ENCODE assay signal across 8 cellular contexts in genomic region chr6:73519943-73520687, GRCh38. TPM values are rescaled to one million over a fixed set of nuclear protein-coding genes. Genes with fewer than 3 reads are reported as not detected.
A peak's percentile ranks its signal among the peaks of the same experiment; 100 is the strongest.
DNase-seq lines count a peak whose midpoint lies in the region; TF ChIP-seq lines count a peak whose summit lies in the region.

No MANE protein-coding gene starts in this region.

- H4K20me1 ChIP-seq in OCI-LY1 (ENCODE audit: insufficient read depth, low read length) = no peaks in the 10 kb centered on the region

- H3K79me2 ChIP-seq in OCI-LY1 (ENCODE audit: insufficient read depth, low read length) = peaks cover 5% of the 10 kb centered on the region; the same call in 1 of the 2 replicates

- H3K27me3 ChIP-seq in HAP-1 (ENCODE audit: low read depth) = no peaks in the 10 kb centered on the region
- H3K27me3 ChIP-seq in OCI-LY1 (ENCODE audit: insufficient read depth, low read length) = no peaks in the 10 kb centered on the region
- no peaks in the 10 kb centered on the region for H3K27me3 ChIP-seq in mucosa of rectum (ENCODE audit: control insufficient read depth in 2 of 2, insufficient read depth in 2 of 2, low read length in 2 of 2)

- H3K4me1 ChIP-seq in HAP-1 (peaks cover 29% of the 10 kb centered on the region), OCI-LY1 (ENCODE audit: insufficient read depth, low read length, severe bottlenecking) (peaks cover 51% of the 10 kb centered on the region), mucosa of rectum (ENCODE audit: control insufficient read depth in 2 of 2, insufficient read depth in 2 of 2, low read length in 2 of 2) (peaks cover 27 to 31% of the 10 kb centered on the region in 2 donors)

- H3K4me3 ChIP-seq in HAP-1 (peak overlapping the region; percentile 99), OCI-LY1 (ENCODE audit: low read depth, low read length, poor library complexity, severe bottlenecking) (peak overlapping the region; percentile 77), epithelial cell of proximal tubule (ENCODE audit: low read depth, low read length) (peak overlapping the region; percentile 69), mucosa of rectum (ENCODE audit: low read length in 2 of 2) (peak overlapping the region; percentile 78 to 97)

- H3K4me2 ChIP-seq in OCI-LY1 (ENCODE audit: low read length) = peak overlapping the region; percentile 67

- peaks cover 20% of the 10 kb centered on the region for H3F3A ChIP-seq in OCI-LY1 (ENCODE audit: insufficient read depth, low read length)

- in situ Hi-C loops in HAP-1 (cut with MboI; ENCODE audit: low sequenced_read_pairs) = loop anchor here (10.0 kb wide), 1 partner anchor 65 kb away; no protein-coding TSS in a partner anchor

- peak overlapping the region; percentile 94 for H3K27ac ChIP-seq in OCI-LY1 (ENCODE audit: low read depth, low read length, poor library complexity, severe bottlenecking)
- H3K27ac ChIP-seq in mucosa of rectum (ENCODE audit: low read depth in 2 of 2, low read length in 2 of 2) = peak overlapping the region; percentile 98 to 100

- H2AFZ ChIP-seq in OCI-LY1 (ENCODE audit: low read length) = no peak overlapping the region

- H3K9me2 ChIP-seq in OCI-LY1 (ENCODE audit: low read depth, low read length) = no peaks in the 10 kb centered on the region

- H3K9me3 ChIP-seq in HAP-1 (no peaks in the 10 kb centered on the region), OCI-LY1 (ENCODE audit: low read length) (no peaks in the 10 kb centered on the region), mucosa of rectum (ENCODE audit: control insufficient read depth in 2 of 2, low read length in 2 of 2) (no peaks in the 10 kb centered on the region)

- no peak for TF ChIP-seq CTCF in OCI-LY1 (IDR thresholded peaks at IDR 0.05; ENCODE audit: low read length)
- no peak for TF ChIP-seq CTCF in epithelial cell of proximal tubule (conservative IDR thresholded peaks at IDR 0.05; ENCODE audit: low read depth, low read length)

- H3K36me3 ChIP-seq in HAP-1 (replicated peaks) (peaks cover 58% of the 10 kb centered on the region), OCI-LY1 (ENCODE audit: insufficient read depth, low read length) (peaks cover 55% of the 10 kb centered on the region), mucosa of rectum (ENCODE audit: control insufficient read depth in 2 of 2, insufficient read depth in 2 of 2, low read length in 2 of 2) (peaks cover 40 to 42% of the 10 kb centered on the region in 2 donors)

- H3K9ac ChIP-seq in OCI-LY1 (ENCODE audit: low read length) (peak overlapping the region; percentile 92), mucosa of rectum (ENCODE audit: low read depth in 1 of 2, low read length in 2 of 2) (peak overlapping the region; percentile 89 to 99)

- DNase-seq in C1 segment of cervical spinal cord (lab: John Stamatoyannopoulos, UW) (peak in 13 of 14 donors; percentile 10 to 70 (median 63)), HAP-1 (ENCODE audit: low spot score in 2 of 2) (peak; percentile 44 to 75), activated T-cell treated with anti-CD3 and anti-CD28 coated beads for 48 hours (ENCODE audit: low read depth) (peak; percentile 71), epithelial cell of proximal tubule (ENCODE audit: low read depth) (no peak), NCI-H510A treated with DMSO at 0.1 percent for 48 hours (lab: John Stamatoyannopoulos, UW) (no peak)
- peak; percentile 66 to 68 for DNase-seq in stimulated activated CD8-positive, alpha-beta memory T cell treated with anti-CD3 and anti-CD28 coated beads, Interleukin-2, amount 100 ng/mL, for 48 hours (ENCODE audit: low read depth in 2 of 2)

RNA-seq across cellular contexts. Expression of gene EEF1A1, which starts 0.7 kb away (rescaled TPM):
- total RNA-seq in epithelial cell of proximal tubule = 9,761 and 15,338 TPM in 2 replicates

RNA-seq across cellular contexts. Expression of gene MTO1, which starts 58.6 kb away (rescaled TPM):
- 23.5 and 26.8 TPM in 2 replicates for total RNA-seq in epithelial cell of proximal tubule

Comparison
In these comparisons a context has a peak if more than half of its experiments do, and no peak if none do; other contexts are left out.
1. DNase-seq: peak in C1 segment of cervical spinal cord (13 of 14), HAP-1 (2 of 2), activated T-cell treated with anti-CD3 and anti-CD28 coated beads for 48 hours (single experiment) and stimulated activated CD8-positive, alpha-beta memory T cell treated with anti-CD3 and anti-CD28 coated beads, Interleukin-2, amount 100 ng/mL, for 48 hours (2 of 2); none in epithelial cell of proximal tubule (single experiment) and NCI-H510A treated with DMSO at 0.1 percent for 48 hours (single experiment).
2. Peak in every context shown above with its lines, with median percentiles within 50 percentile points of each other: H3K4me3 ChIP-seq.